Comparison of ENCODE assay signal across 1 cellular context in the genomic region with DNA sequence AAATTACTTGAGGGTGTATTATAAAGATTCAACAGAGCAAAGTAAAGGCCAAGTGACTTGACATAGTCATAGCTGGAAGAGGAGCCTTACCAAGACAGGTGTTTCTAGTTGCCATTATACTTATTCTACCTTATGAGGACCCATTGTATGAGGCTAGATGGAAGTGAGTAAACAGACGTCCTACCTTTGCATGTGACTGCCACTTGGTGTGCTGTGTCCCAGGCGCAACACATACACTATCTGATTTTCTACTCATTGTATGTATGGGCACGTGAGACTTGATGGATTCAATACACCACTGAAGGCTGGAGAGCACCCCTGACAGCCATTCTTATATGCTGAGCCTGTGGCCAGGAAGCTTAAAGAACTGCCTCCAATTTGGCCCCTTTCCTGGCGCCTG.
TF ChIP-seq lines count a peak whose summit lies in the region.

No MANE protein-coding gene starts in this region.

TF ChIP-seq in HepG2, 621 proteins besides CTCF, POLR2A, EP300 and RAD21:
- no peak for TF ChIP-seq SP140L (CRISPR knock-in tag; IDR thresholded peaks at IDR 0.05; ENCODE audit: borderline replicate concordance)
- no peak for TF ChIP-seq RELA (CRISPR knock-in tag; IDR thresholded peaks at IDR 0.05)
- TF ChIP-seq, protein P1, sequence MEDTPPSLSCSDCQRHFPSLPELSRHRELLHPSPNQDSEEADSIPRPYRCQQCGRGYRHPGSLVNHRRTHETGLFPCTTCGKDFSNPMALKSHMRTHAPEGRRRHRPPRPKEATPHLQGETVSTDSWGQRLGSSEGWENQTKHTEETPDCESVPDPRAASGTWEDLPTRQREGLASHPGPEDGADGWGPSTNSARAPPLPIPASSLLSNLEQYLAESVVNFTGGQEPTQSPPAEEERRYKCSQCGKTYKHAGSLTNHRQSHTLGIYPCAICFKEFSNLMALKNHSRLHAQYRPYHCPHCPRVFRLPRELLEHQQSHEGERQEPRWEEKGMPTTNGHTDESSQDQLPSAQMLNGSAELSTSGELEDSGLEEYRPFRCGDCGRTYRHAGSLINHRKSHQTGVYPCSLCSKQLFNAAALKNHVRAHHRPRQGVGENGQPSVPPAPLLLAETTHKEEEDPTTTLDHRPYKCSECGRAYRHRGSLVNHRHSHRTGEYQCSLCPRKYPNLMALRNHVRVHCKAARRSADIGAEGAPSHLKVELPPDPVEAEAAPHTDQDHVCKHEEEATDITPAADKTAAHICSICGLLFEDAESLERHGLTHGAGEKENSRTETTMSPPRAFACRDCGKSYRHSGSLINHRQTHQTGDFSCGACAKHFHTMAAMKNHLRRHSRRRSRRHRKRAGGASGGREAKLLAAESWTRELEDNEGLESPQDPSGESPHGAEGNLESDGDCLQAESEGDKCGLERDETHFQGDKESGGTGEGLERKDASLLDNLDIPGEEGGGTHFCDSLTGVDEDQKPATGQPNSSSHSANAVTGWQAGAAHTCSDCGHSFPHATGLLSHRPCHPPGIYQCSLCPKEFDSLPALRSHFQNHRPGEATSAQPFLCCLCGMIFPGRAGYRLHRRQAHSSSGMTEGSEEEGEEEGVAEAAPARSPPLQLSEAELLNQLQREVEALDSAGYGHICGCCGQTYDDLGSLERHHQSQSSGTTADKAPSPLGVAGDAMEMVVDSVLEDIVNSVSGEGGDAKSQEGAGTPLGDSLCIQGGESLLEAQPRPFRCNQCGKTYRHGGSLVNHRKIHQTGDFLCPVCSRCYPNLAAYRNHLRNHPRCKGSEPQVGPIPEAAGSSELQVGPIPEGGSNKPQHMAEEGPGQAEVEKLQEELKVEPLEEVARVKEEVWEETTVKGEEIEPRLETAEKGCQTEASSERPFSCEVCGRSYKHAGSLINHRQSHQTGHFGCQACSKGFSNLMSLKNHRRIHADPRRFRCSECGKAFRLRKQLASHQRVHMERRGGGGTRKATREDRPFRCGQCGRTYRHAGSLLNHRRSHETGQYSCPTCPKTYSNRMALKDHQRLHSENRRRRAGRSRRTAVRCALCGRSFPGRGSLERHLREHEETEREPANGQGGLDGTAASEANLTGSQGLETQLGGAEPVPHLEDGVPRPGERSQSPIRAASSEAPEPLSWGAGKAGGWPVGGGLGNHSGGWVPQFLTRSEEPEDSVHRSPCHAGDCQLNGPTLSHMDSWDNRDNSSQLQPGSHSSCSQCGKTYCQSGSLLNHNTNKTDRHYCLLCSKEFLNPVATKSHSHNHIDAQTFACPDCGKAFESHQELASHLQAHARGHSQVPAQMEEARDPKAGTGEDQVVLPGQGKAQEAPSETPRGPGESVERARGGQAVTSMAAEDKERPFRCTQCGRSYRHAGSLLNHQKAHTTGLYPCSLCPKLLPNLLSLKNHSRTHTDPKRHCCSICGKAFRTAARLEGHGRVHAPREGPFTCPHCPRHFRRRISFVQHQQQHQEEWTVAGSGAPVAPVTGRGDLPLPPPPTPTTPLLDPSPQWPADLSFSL (CRISPR knock-in tag; IDR thresholded peaks at IDR 0.05) = no peak
- TF ChIP-seq ZNF331 (CRISPR knock-in tag; IDR thresholded peaks at IDR 0.05) = no peak
- TF ChIP-seq ELF3 (CRISPR knock-in tag; IDR thresholded peaks at IDR 0.05) = no peak
- TF ChIP-seq REXO4 (CRISPR knock-in tag; IDR thresholded peaks at IDR 0.05; ENCODE audit: borderline replicate concordance) = no peak
- no peak for TF ChIP-seq ARHGAP35 (CRISPR knock-in tag; IDR thresholded peaks at IDR 0.05; ENCODE audit: borderline replicate concordance)
TF ChIP-seq in HepG2: peak in this region for 0.
